8 cellular contexts compared by ENCODE assay signal in genomic region chr2:45014016-45014702, GRCh38.
DNase-seq lines count a peak whose midpoint lies in the region; ATAC-seq and TF ChIP-seq lines count a peak whose summit lies in the region.

No MANE protein-coding gene starts in this region.

- H3K4me1 Mint-ChIP-seq in stimulated activated memory B cell treated with anti-CD40 and anti-IgM and Interleukin-4, amounts not matched to agents 10 μg/mL and 1 μg/mL and 100 μg/mL, for 72 hours = peaks cover 26% of the 10 kb centered on the region

- no peaks in the 10 kb centered on the region for H4K20me1 ChIP-seq in MM.1S (ENCODE audit: insufficient read depth, low read length)

- peak overlapping the region; percentile 38 for H3K4me3 Mint-ChIP-seq in stimulated activated memory B cell treated with anti-CD40 and anti-IgM and Interleukin-4, amounts not matched to agents 10 μg/mL and 1 μg/mL and 100 μg/mL, for 72 hours

- peak; percentile 29 for TF ChIP-seq CTCF in MM.1S (IDR thresholded peaks at IDR 0.05; ENCODE audit: low read length)
- TF ChIP-seq CTCF in astrocyte of the spinal cord (IDR thresholded peaks at IDR 0.05; ENCODE audit: low read depth, low read length) = peak; percentile 64

- H3K27ac ChIP-seq in MM.1S (ENCODE audit: low read length) = no peak overlapping the region

- H3K36me3 ChIP-seq in MM.1S (replicated peaks; ENCODE audit: insufficient read depth, low read length) = no peaks in the 10 kb centered on the region

- H3K79me2 ChIP-seq in MM.1S (ENCODE audit: low read length) = no peaks in the 10 kb centered on the region

- H3K9me3 ChIP-seq in MM.1S (replicated peaks; ENCODE audit: insufficient read depth, low read length) = no peaks in the 10 kb centered on the region

- H3F3A ChIP-seq in MM.1S (ENCODE audit: insufficient read depth, low read length) = no peaks in the 10 kb centered on the region

- H3K27ac Mint-ChIP-seq in stimulated activated memory B cell treated with anti-CD40 and anti-IgM and Interleukin-4, amounts not matched to agents 10 μg/mL and 1 μg/mL and 100 μg/mL, for 72 hours = no peak overlapping the region

- no peak for ATAC-seq in stimulated activated memory B cell treated with anti-CD40 and anti-IgM and Interleukin-4, amounts not matched to agents 10 μg/mL and 1 μg/mL and 100 μg/mL, for 72 hours
- ATAC-seq in HG03097 (IDR thresholded peaks at IDR 0.05; ENCODE audit: low FRiP score, unreplicated experiment) (no peak), GM18858 (IDR thresholded peaks at IDR 0.05; ENCODE audit: unreplicated experiment) (no peak)

- DNase-seq in ELR (ENCODE audit: low read depth) (peak; percentile 58), MM.1S (no peak), astrocyte of the spinal cord (ENCODE audit: low read depth, low spot score) (peak; percentile 36), iris pigment epithelial cell (ENCODE audit: low read depth) (peak; percentile 52), NCI-H1417 (lab: John Stamatoyannopoulos, UW) (no peak)

- no peak overlapping the region for H2AFZ ChIP-seq in MM.1S (ENCODE audit: low read length)

- H3K9me3 Mint-ChIP-seq in stimulated activated memory B cell treated with anti-CD40 and anti-IgM and Interleukin-4, amounts not matched to agents 10 μg/mL and 1 μg/mL and 100 μg/mL, for 72 hours = no peaks in the 10 kb centered on the region

- H3K36me3 Mint-ChIP-seq in stimulated activated memory B cell treated with anti-CD40 and anti-IgM and Interleukin-4, amounts not matched to agents 10 μg/mL and 1 μg/mL and 100 μg/mL, for 72 hours = no peaks in the 10 kb centered on the region

- H3K4me1 ChIP-seq in MM.1S (ENCODE audit: low read length) = no peaks in the 10 kb centered on the region

- peak overlapping the region; percentile 24; the same call in 1 of the 2 replicates for H3K4me2 ChIP-seq in MM.1S (ENCODE audit: low read depth, low read length)

- in situ Hi-C loops in astrocyte of the spinal cord (cut with HindIII; ENCODE audit: low sequenced_read_pairs) = no loop called here

- peaks cover 79% of the 10 kb centered on the region for H3K27me3 Mint-ChIP-seq in stimulated activated memory B cell treated with anti-CD40 and anti-IgM and Interleukin-4, amounts not matched to agents 10 μg/mL and 1 μg/mL and 100 μg/mL, for 72 hours

- H3K9me2 ChIP-seq in MM.1S (replicated peaks; ENCODE audit: insufficient read depth, low read length) = no peaks in the 10 kb centered on the region

- H3K9ac ChIP-seq in MM.1S (ENCODE audit: low read length) = no peak overlapping the region

- H3K4me3 ChIP-seq in MM.1S (ENCODE audit: low read length) (no peak overlapping the region), astrocyte of the spinal cord (ENCODE audit: low read depth, low read length) (peak overlapping the region; percentile 17)

- H3K27me3 ChIP-seq in MM.1S (replicated peaks; ENCODE audit: insufficient read depth, low read length) = no peaks in the 10 kb centered on the region; the same call in 1 of the 2 replicates

Comparison
In these comparisons a context has a peak if more than half of its experiments do, and no peak if none do; other contexts are left out.
1. DNase-seq: peak in ELR (single experiment), astrocyte of the spinal cord (single experiment) and iris pigment epithelial cell (single experiment); none in MM.1S (single experiment) and NCI-H1417 (0 of 3).